8 cellular contexts compared by ENCODE assay signal in genomic region chr4:186029731-186030421, GRCh38. TPM values are rescaled to one million over a fixed set of nuclear protein-coding genes. Genes with fewer than 3 reads are reported as not detected.
A peak's percentile ranks its signal among the peaks of the same experiment; 100 is the strongest.
DNase-seq lines count a peak whose midpoint lies in the region; ATAC-seq and TF ChIP-seq lines count a peak whose summit lies in the region.

No MANE protein-coding gene starts in this region.

- TF ChIP-seq CTCF in foreskin fibroblast (IDR thresholded peaks at IDR 0.05; ENCODE audit: low read depth, low read length) (no peak), Calu3 (IDR thresholded peaks at IDR 0.05; ENCODE audit: unreplicated experiment) (no peak)

- peaks cover 10 to 22% (median 19%) of the 10 kb centered on the region in 5 donors for H3K4me1 ChIP-seq in subcutaneous abdominal adipose tissue (ENCODE audit: control insufficient read depth in 5 of 5, insufficient read depth in 5 of 5, low read length in 5 of 5)

- CTCF ChIA-PET in Calu3 (lab: Charles Lee), result interaction anchor here (1.2 to 1.4 kb wide), 2 partner anchors 8 kb away, joined by 3 to 4 read pairs; no protein-coding TSS in a partner anchor

- ATAC-seq in left colon, result no peak

- H3K4me3 Mint-ChIP-seq in Calu3 (ENCODE audit: low read depth, unreplicated experiment), result no peak overlapping the region

- intact Hi-C loops in left colon (cut with DNase I, micrococcal nuclease) (no loop called here), Calu3 (cut with micrococcal nuclease; ENCODE audit: unreplicated experiment) (loop anchor here (10.0 kb wide), 1 partner anchor 215 kb away; the partner anchor contains the start of gene SORBS2)

- H3K27me3 Mint-ChIP-seq in Calu3 (ENCODE audit: unreplicated experiment), result peaks cover 16% of the 10 kb centered on the region

- peak overlapping the region in 1 of 5 donors; percentile 35 for H3K9ac ChIP-seq in subcutaneous abdominal adipose tissue (ENCODE audit: low read length in 5 of 5)

- H3K4me3 ChIP-seq in subcutaneous abdominal adipose tissue (ENCODE audit: low read depth in 1 of 5, low read length in 5 of 5) (peak overlapping the region; percentile 32 to 67 (median 52)), foreskin fibroblast (ENCODE audit: low read depth in 1 of 2, low read length in 2 of 2) (no peak overlapping the region)

- no peaks in the 10 kb centered on the region for H3K36me3 Mint-ChIP-seq in Calu3 (ENCODE audit: insufficient read depth, unreplicated experiment)

- DNase-seq in NCI-H1417 (lab: John Stamatoyannopoulos, UW), result peak; percentile 48 to 78 (median 67)
- peak; percentile 21 for DNase-seq in cerebellar cortex (ENCODE audit: low spot score)
- DNase-seq in left colon, result peak; percentile 26 to 50
- DNase-seq in foreskin fibroblast, result no peak
- no peak for DNase-seq in OCI-M2 (lab: John Stamatoyannopoulos, UW; ENCODE audit: unreplicated experiment)
- DNase-seq in Calu3, result no peak
- no peak for DNase-seq in erythroblast (lab: John Stamatoyannopoulos, UW)

- H3K9me3 Mint-ChIP-seq in Calu3 (ENCODE audit: low read depth, unreplicated experiment), result no peaks in the 10 kb centered on the region

- BruUV-seq in Calu3 (replicated peaks; lab: Mats Ljungman, UMichigan), result no TSS peak

- no peak overlapping the region for H3K27ac Mint-ChIP-seq in Calu3 (ENCODE audit: unreplicated experiment)

- no peak for TF ChIP-seq POLR2A in erythroblast (IDR thresholded peaks at IDR 0.05; ENCODE audit: low read length)

- H3K27ac ChIP-seq in subcutaneous abdominal adipose tissue (ENCODE audit: low read depth, low read length), result peak overlapping the region; percentile 57

- H3K27me3 ChIP-seq in subcutaneous abdominal adipose tissue (ENCODE audit: control insufficient read depth in 5 of 5, insufficient read depth in 4 of 5, low read length in 5 of 5), result no peaks in the 10 kb centered on the region

- H3K4me1 Mint-ChIP-seq in Calu3 (ENCODE audit: low read depth, unreplicated experiment), result no peaks in the 10 kb centered on the region

- H3K9me3 ChIP-seq in subcutaneous abdominal adipose tissue (ENCODE audit: control insufficient read depth in 5 of 5, low read length in 5 of 5), result no peaks in the 10 kb centered on the region

- H3K36me3 ChIP-seq in subcutaneous abdominal adipose tissue (ENCODE audit: control insufficient read depth in 5 of 5, insufficient read depth in 5 of 5, low read length in 5 of 5), result no peaks in the 10 kb centered on the region

RNA-seq across cellular contexts. Expression of gene TLR3, which starts 39.1 kb away (rescaled TPM):
- 10 to 100 TPM; 29.0 to 30.4 TPM for total RNA-seq in left colon
- 8.0 and 10.6 TPM in 2 replicates for total RNA-seq in Calu3 (2022)

Comparison
In these comparisons a context has a peak if more than half of its experiments do, and no peak if none do; other contexts are left out.
1. DNase-seq: peak in NCI-H1417 (3 of 3), cerebellar cortex (single experiment) and left colon (2 of 2); none in foreskin fibroblast (0 of 2), OCI-M2 (single experiment), Calu3 (single experiment) and erythroblast (0 of 2).
2. H3K4me3 ChIP-seq: peak in subcutaneous abdominal adipose tissue (5 of 5); none in foreskin fibroblast (0 of 2).